Comparison of ENCODE assay signal across 29 cellular contexts in genomic region chr12:88932457-88932856, GRCh38.
DNase-seq lines count a peak whose midpoint lies in the region; ATAC-seq and TF ChIP-seq lines count a peak whose summit lies in the region.
"Had no signal": no experiment of that assay in that cellular context is flagged by ENCODE, and none has a peak within 500 bp of the region (broad histone marks: within the 10 kb centered on the region; RNA-seq: fewer than 3 reads in every experiment).

No MANE protein-coding gene starts in this region.

- H3K4me3 ChIP-seq in HUES48 (ENCODE audit: low read depth, low read length) (no peak overlapping the region), parathyroid adenoma (ENCODE audit: low read depth, low read length) (no peak overlapping the region)
- H3K4me3 ChIP-seq: A549, heart left ventricle, lung, testis had no signal

- H3K9ac ChIP-seq in HUES48 (ENCODE audit: low read depth, low read length) (no peak overlapping the region), parathyroid adenoma (no peak overlapping the region)

- ATAC-seq in GM18861 (IDR thresholded peaks at IDR 0.05; ENCODE audit: unreplicated experiment) (peak; percentile 47), left colon (peak; percentile 59), HG03196 (IDR thresholded peaks at IDR 0.05; ENCODE audit: unreplicated experiment) (no peak), HG03280 (IDR thresholded peaks at IDR 0.05; ENCODE audit: unreplicated experiment) (no peak)
- ATAC-seq: A549; activated CD8-positive, alpha-beta T cell treated with anti-CD3 and anti-CD28 coated beads for 36 hours; esophagus mucosa; heart left ventricle; natural killer cell treated with Interleukin-12 subunit alpha and Interleukin-12 subunit beta and Interleukin-15 and Interleukin-18, amount 100 ng/mL, for 72 hours had no signal

- no peak overlapping the region for H3K4me2 ChIP-seq in parathyroid adenoma (ENCODE audit: low read length)

- H3K9me3 ChIP-seq in HUES48 (ENCODE audit: control insufficient read depth, insufficient read depth, low read length) (no peaks in the 10 kb centered on the region), parathyroid adenoma (ENCODE audit: control insufficient read depth, low read length) (no peaks in the 10 kb centered on the region)
- H3K9me3 ChIP-seq: A549, heart left ventricle, testis had no signal

- no peak for TF ChIP-seq CTCF in parathyroid adenoma (IDR thresholded peaks at IDR 0.05)

- H3K27me3 ChIP-seq in HUES48 (ENCODE audit: control insufficient read depth, insufficient read depth, low read length): no peaks in the 10 kb centered on the region
- no peaks in the 10 kb centered on the region for H3K27me3 ChIP-seq in parathyroid adenoma (ENCODE audit: control insufficient read depth, insufficient read depth, low read length)
- H3K27me3 ChIP-seq: heart left ventricle, testis had no signal

- H3K36me3 ChIP-seq in HUES48 (ENCODE audit: control insufficient read depth, insufficient read depth, low read length) (no peaks in the 10 kb centered on the region), parathyroid adenoma (ENCODE audit: control insufficient read depth, insufficient read depth, low read length) (no peaks in the 10 kb centered on the region)
- H3K36me3 ChIP-seq: heart left ventricle had no signal

- H3K4me1 ChIP-seq in HUES48 (ENCODE audit: control insufficient read depth, insufficient read depth, low read length): peaks cover 24% of the 10 kb centered on the region
- peaks cover 32% of the 10 kb centered on the region for H3K4me1 ChIP-seq in parathyroid adenoma
- H3K4me1 ChIP-seq: heart left ventricle, testis had no signal

- peak overlapping the region; percentile 27 for H3K27ac ChIP-seq in HUES48 (ENCODE audit: low read depth, low read length)
- H3K27ac ChIP-seq in parathyroid adenoma: peak overlapping the region; percentile 56
- H3K27ac ChIP-seq: A549, heart left ventricle, testis had no signal

- H2AFZ ChIP-seq in parathyroid adenoma: peak overlapping the region; percentile 71

- H3K79me2 ChIP-seq in parathyroid adenoma: no peaks in the 10 kb centered on the region

- intact Hi-C loops in left colon (cut with DNase I, micrococcal nuclease): no loop called here

- DNase-seq in left colon (no peak), NCI-H187 treated with DMSO at 0.1 percent for 48 hours (lab: John Stamatoyannopoulos, UW) (no peak)
- no peak for DNase-seq in stimulated activated CD4-positive, alpha-beta T cell treated with anti-CD3 and anti-CD28 coated beads, Interleukin-4, amount 100 ng/mL, for 1 hour
- DNase-seq: activated CD4-positive, alpha-beta T cell treated with anti-CD3 and anti-CD28 coated beads for 1 hour; activated CD8-positive, alpha-beta memory T cell treated with anti-CD3 and anti-CD28 coated beads, Interleukin-2, amount 50 U/mL, for 48 hours; activated CD8-positive, alpha-beta T cell treated with anti-CD3 and anti-CD28 coated beads for 36 hours; activated naive CD4-positive, alpha-beta T cell treated with Interleukin-2 at 50 U/mL for 16 hours; CD4-positive, CD25-positive, alpha-beta regulatory T cell; EL; endodermal cell; heart left ventricle; Kasumi-1; MV-4-11; NCI-H1436 treated with DMSO at 0.1 percent for 48 hours; NCI-H446 treated with DMSO at 0.1 percent for 48 hours; NCI-H774; SIG-M5; stimulated activated CD4-positive, alpha-beta T cell treated with anti-CD3 and anti-CD28 coated beads, Interleukin-2, amount 100 ng/mL, for 24 hours; stimulated activated CD8-positive, alpha-beta memory T cell treated with anti-CD3 and anti-CD28 coated beads, Interleukin-4, amount 100 ng/mL, for 48 hours; testis had no signal

Comparison
In these comparisons a context has a peak if more than half of its experiments do, and no peak if none do; other contexts are left out.
1. ATAC-seq: peak in GM18861 (single experiment) and left colon (single experiment); none in HG03196 (single experiment) and HG03280 (single experiment).